1 cellular context compared by ENCODE assay signal in genomic region chr17:41510251-41511065, GRCh38.
A peak's percentile ranks its signal among the peaks of the same experiment; 100 is the strongest.
TF ChIP-seq lines count a peak whose summit lies in the region.

No MANE protein-coding gene starts in this region.

TF ChIP-seq in IMR-90, 13 proteins besides CTCF, POLR2A, EP300 and RAD21:
- peak; percentile 87 for TF ChIP-seq MAFK (IDR thresholded peaks at IDR 0.05; ENCODE audit: low read depth, low read length)
- TF ChIP-seq RCOR1 (IDR thresholded peaks at IDR 0.05; ENCODE audit: insufficient replicate concordance, low read length): no peak
